31 cellular contexts compared by ENCODE assay signal in genomic region chr20:32597714-32598113, GRCh38.
"Had no signal": no experiment of that assay in that cellular context is flagged by ENCODE, and none has a peak within 500 bp of the region (broad histone marks: within the 10 kb centered on the region; RNA-seq: fewer than 3 reads in every experiment).

No MANE protein-coding gene starts in this region.

- H3K36me3 ChIP-seq: ascending aorta, breast epithelium, cardiac muscle cell, esophagus muscularis mucosa, gastrocnemius medialis, heart left ventricle had no signal

- H3K36me3 Mint-ChIP-seq: activated naive CD4-positive, alpha-beta T cell treated with anti-CD3 and anti-CD28 coated beads, Interleukin-2, amount 10 ng/mL, durations not matched to agents 7 days and 5 days; activated naive CD4-positive, alpha-beta T cell treated with anti-CD3 and anti-CD28 coated beads, Interleukin-2, amount 50 U/mL, for 72 hours; activated naive CD8-positive, alpha-beta T cell treated with anti-CD3 and anti-CD28 coated beads, Interleukin-2, amount 10 ng/mL, durations not matched to agents 7 days and 5 days; brain had no signal

- H3K27me3 ChIP-seq: ascending aorta, breast epithelium, cardiac muscle cell, esophagus muscularis mucosa, foreskin keratinocyte, gastrocnemius medialis, heart left ventricle had no signal

- H3K4me3 ChIP-seq: ascending aorta, breast epithelium, cardiac muscle cell, coronary artery, esophagus muscularis mucosa, gastrocnemius medialis, heart left ventricle had no signal

- DNase-seq: activated CD4-positive, alpha-beta memory T cell treated with anti-CD3 and anti-CD28 coated beads, Interleukin-2, amount 10 ng/mL, durations not matched to agents 7 days and 5 days; activated CD4-positive, alpha-beta T cell treated with anti-CD3 and anti-CD28 coated beads for 1 hour; activated CD4-positive, alpha-beta T cell treated with anti-CD3 and anti-CD28 coated beads for 4 hours; activated CD4-positive, alpha-beta T cell treated with anti-CD3 and anti-CD28 coated beads, Interleukin-2, amount 10 ng/mL, durations not matched to agents 7 days and 5 days; activated CD4-positive, alpha-beta T cell treated with anti-CD3 and anti-CD28 coated beads, Interleukin-2, amount 50 U/mL, for 4 hours; activated CD8-positive, alpha-beta memory T cell treated with anti-CD3 and anti-CD28 coated beads, Interleukin-2, amount 50 U/mL, for 48 hours; activated gamma-delta T cell; activated naive CD4-positive, alpha-beta T cell; activated naive CD4-positive, alpha-beta T cell treated with anti-CD3 and anti-CD28 coated beads, Interleukin-2, amount 10 ng/mL, durations not matched to agents 7 days and 5 days; activated naive CD8-positive, alpha-beta T cell treated with anti-CD3 and anti-CD28 coated beads, Interleukin-2, amount 10 ng/mL, durations not matched to agents 7 days and 5 days; activated T-cell treated with anti-CD3 and anti-CD28 coated beads for 4 hours; activated T-cell treated with anti-CD3 and anti-CD28 coated beads, Interleukin-2, amount 50 U/mL, for 24 hours; activated T-cell treated with anti-CD3 and anti-CD28 coated beads, Interleukin-2, amount 50 U/mL, for 72 hours; dermis blood vessel endothelial cell; effector CD4-positive, alpha-beta T cell; effector memory CD8-positive, alpha-beta T cell; erythroblast; foreskin keratinocyte; gastrocnemius medialis; glutamatergic neuron; heart left ventricle; T-helper 1 cell; T-helper 2 cell had no signal

- H3K4me1 Mint-ChIP-seq: activated CD4-positive, alpha-beta T cell treated with anti-CD3 and anti-CD28 coated beads, Interleukin-2, amount 10 ng/mL, durations not matched to agents 7 days and 5 days; activated naive CD4-positive, alpha-beta T cell treated with anti-CD3 and anti-CD28 coated beads, Interleukin-2, amount 10 ng/mL, durations not matched to agents 7 days and 5 days; brain; central memory CD8-positive, alpha-beta T cell had no signal

- H3K4me1 ChIP-seq: ascending aorta, breast epithelium, esophagus muscularis mucosa, foreskin keratinocyte, gastrocnemius medialis had no signal

- H3K27ac ChIP-seq: ascending aorta, breast epithelium, cardiac muscle cell, coronary artery, esophagus muscularis mucosa, foreskin keratinocyte, gastrocnemius medialis, heart left ventricle had no signal

- H3K4me3 Mint-ChIP-seq: activated CD4-positive, alpha-beta memory T cell treated with anti-CD3 and anti-CD28 coated beads, Interleukin-2, amount 10 ng/mL, durations not matched to agents 7 days and 5 days; activated CD4-positive, alpha-beta T cell treated with anti-CD3 and anti-CD28 coated beads, Interleukin-2, amount 10 ng/mL, durations not matched to agents 7 days and 5 days; activated naive CD4-positive, alpha-beta T cell treated with anti-CD3 and anti-CD28 coated beads, Interleukin-2, amount 10 ng/mL, durations not matched to agents 7 days and 5 days; activated naive CD8-positive, alpha-beta T cell treated with anti-CD3 and anti-CD28 coated beads, Interleukin-2, amount 10 ng/mL, durations not matched to agents 7 days and 5 days; activated T-cell treated with anti-CD3 and anti-CD28 coated beads, Interleukin-2, amount 50 U/mL, for 24 hours; activated T-cell treated with anti-CD3 and anti-CD28 coated beads, Interleukin-2, amount 50 U/mL, for 72 hours; central memory CD8-positive, alpha-beta T cell; effector memory CD8-positive, alpha-beta T cell had no signal

- H3K9me3 ChIP-seq: ascending aorta, breast epithelium, esophagus muscularis mucosa, gastrocnemius medialis, heart left ventricle had no signal

- ATAC-seq: activated naive CD4-positive, alpha-beta T cell treated with anti-CD3 and anti-CD28 coated beads, Interleukin-2, amount 50 U/mL, for 72 hours; activated T-cell treated with anti-CD3 and anti-CD28 coated beads, Interleukin-2, amount 50 U/mL, for 72 hours; effector memory CD8-positive, alpha-beta T cell; foreskin keratinocyte; gastrocnemius medialis; heart left ventricle had no signal

- H3K9me3 Mint-ChIP-seq: activated CD4-positive, alpha-beta memory T cell treated with anti-CD3 and anti-CD28 coated beads, Interleukin-2, amount 10 ng/mL, durations not matched to agents 7 days and 5 days; activated CD4-positive, alpha-beta T cell treated with anti-CD3 and anti-CD28 coated beads, Interleukin-2, amount 10 ng/mL, durations not matched to agents 7 days and 5 days; activated naive CD4-positive, alpha-beta T cell treated with anti-CD3 and anti-CD28 coated beads, Interleukin-2, amount 10 ng/mL, durations not matched to agents 7 days and 5 days; activated naive CD4-positive, alpha-beta T cell treated with anti-CD3 and anti-CD28 coated beads, Interleukin-2, amount 50 U/mL, for 72 hours; activated naive CD8-positive, alpha-beta T cell treated with anti-CD3 and anti-CD28 coated beads, Interleukin-2, amount 10 ng/mL, durations not matched to agents 7 days and 5 days; activated T-cell treated with anti-CD3 and anti-CD28 coated beads, Interleukin-2, amount 50 U/mL, for 24 hours; activated T-cell treated with anti-CD3 and anti-CD28 coated beads, Interleukin-2, amount 50 U/mL, for 72 hours; central memory CD8-positive, alpha-beta T cell; effector memory CD8-positive, alpha-beta T cell had no signal

- H3K27me3 Mint-ChIP-seq: activated CD4-positive, alpha-beta memory T cell treated with anti-CD3 and anti-CD28 coated beads, Interleukin-2, amount 10 ng/mL, durations not matched to agents 7 days and 5 days; activated CD4-positive, alpha-beta T cell treated with anti-CD3 and anti-CD28 coated beads, Interleukin-2, amount 10 ng/mL, durations not matched to agents 7 days and 5 days; activated T-cell treated with anti-CD3 and anti-CD28 coated beads, Interleukin-2, amount 50 U/mL, for 24 hours; central memory CD8-positive, alpha-beta T cell; effector memory CD8-positive, alpha-beta T cell had no signal

- H3K27ac Mint-ChIP-seq: activated CD4-positive, alpha-beta memory T cell treated with anti-CD3 and anti-CD28 coated beads, Interleukin-2, amount 10 ng/mL, durations not matched to agents 7 days and 5 days; activated CD4-positive, alpha-beta T cell treated with anti-CD3 and anti-CD28 coated beads, Interleukin-2, amount 10 ng/mL, durations not matched to agents 7 days and 5 days; activated naive CD4-positive, alpha-beta T cell treated with anti-CD3 and anti-CD28 coated beads, Interleukin-2, amount 50 U/mL, for 72 hours; activated naive CD8-positive, alpha-beta T cell treated with anti-CD3 and anti-CD28 coated beads, Interleukin-2, amount 10 ng/mL, durations not matched to agents 7 days and 5 days; activated T-cell treated with anti-CD3 and anti-CD28 coated beads, Interleukin-2, amount 50 U/mL, for 24 hours; activated T-cell treated with anti-CD3 and anti-CD28 coated beads, Interleukin-2, amount 50 U/mL, for 72 hours; effector memory CD8-positive, alpha-beta T cell had no signal
